In genomic region chr20:58194176-58194796, GRCh38 we compare ENCODE assay signal across 20 cellular contexts. TPM values are rescaled to one million over a fixed set of nuclear protein-coding genes. Genes with fewer than 3 reads are reported as not detected.
DNase-seq lines count a peak whose midpoint lies in the region; ATAC-seq and TF ChIP-seq lines count a peak whose summit lies in the region.
"Had no signal": no experiment of that assay in that cellular context is flagged by ENCODE, and none has a peak within 500 bp of the region (broad histone marks: within the 10 kb centered on the region; RNA-seq: fewer than 3 reads in every experiment).

No MANE protein-coding gene starts in this region.

- H3K4ac ChIP-seq in mesenchymal stem cell (ENCODE audit: low read depth in 1 of 2, low read length in 2 of 2), result no peak overlapping the region

- no peak for ATAC-seq in GM23338
- ATAC-seq in HG03280 (IDR thresholded peaks at IDR 0.05; ENCODE audit: unreplicated experiment), result no peak
- ATAC-seq: GM12878 had no signal

- H3K4me1 ChIP-seq in GM23338 (ENCODE audit: insufficient read depth) (no peaks in the 10 kb centered on the region), mesenchymal stem cell (ENCODE audit: control insufficient read depth, insufficient read depth, low read depth, low read length) (no peaks in the 10 kb centered on the region)
- H3K4me1 ChIP-seq: SJSA1 had no signal

- H2AFZ ChIP-seq in GM23338 (0 out of 2 replicates have a peak overlapping the region, but pooled peaks have one; percentile 3), mesenchymal stem cell (ENCODE audit: low read depth, low read length) (no peak overlapping the region)
- H2AFZ ChIP-seq: PC-9 had no signal

- no peaks in the 10 kb centered on the region for H3K9me3 ChIP-seq in mesenchymal stem cell (ENCODE audit: control insufficient read depth, low read length)
- H3K9me3 ChIP-seq: SJSA1 had no signal

- no peaks in the 10 kb centered on the region for H4K20me1 ChIP-seq in GM23338 (replicated peaks; ENCODE audit: insufficient read depth)

- no peaks in the 10 kb centered on the region for H3K79me1 ChIP-seq in mesenchymal stem cell (replicated peaks; ENCODE audit: low read length, poor library complexity, severe bottlenecking)

- H3K36me3 ChIP-seq in GM23338 (ENCODE audit: insufficient read depth), result no peaks in the 10 kb centered on the region
- no peaks in the 10 kb centered on the region for H3K36me3 ChIP-seq in mesenchymal stem cell (ENCODE audit: control insufficient read depth in 1 of 2, insufficient read depth in 2 of 2, low read depth in 1 of 2, low read length in 2 of 2)
- H3K36me3 ChIP-seq: SJSA1 had no signal

- H4K91ac ChIP-seq in mesenchymal stem cell (ENCODE audit: low read length), result no peak overlapping the region

- H3K4me1 Mint-ChIP-seq in GM23338, result no peaks in the 10 kb centered on the region
- H3K4me1 Mint-ChIP-seq: CD8-positive, alpha-beta memory T cell had no signal

- H2BK15ac ChIP-seq in mesenchymal stem cell (ENCODE audit: low read depth, poor library complexity, severe bottlenecking), result no peak overlapping the region

- no peak overlapping the region for H3K23ac ChIP-seq in mesenchymal stem cell (ENCODE audit: low read length in 2 of 2)

- TF ChIP-seq CTCF in GM23338 (conservative IDR thresholded peaks at IDR 0.05; ENCODE audit: low read depth in 2 of 2) (no peak), fibroblast of pulmonary artery (IDR thresholded peaks at IDR 0.05; ENCODE audit: low read length, missing control alignments) (no peak)

- no peak overlapping the region for H2BK120ac ChIP-seq in mesenchymal stem cell (ENCODE audit: low read depth, low read length)

- no peak overlapping the region for H3K27ac Mint-ChIP-seq in GM23338
- H3K27ac Mint-ChIP-seq: CD8-positive, alpha-beta memory T cell had no signal

- H3K9me3 Mint-ChIP-seq in GM23338, result peaks cover 9% of the 10 kb centered on the region
- H3K9me3 Mint-ChIP-seq: CD8-positive, alpha-beta memory T cell had no signal

- H3K27me3 ChIP-seq in GM23338 (ENCODE audit: insufficient read depth) (no peaks in the 10 kb centered on the region), mesenchymal stem cell (ENCODE audit: control insufficient read depth in 1 of 2, insufficient read depth in 1 of 2, low read length in 2 of 2) (peaks cover 11 to 44% of the 10 kb centered on the region in 2 experiments)
- H3K27me3 ChIP-seq: SJSA1 had no signal

- peaks cover 11% of the 10 kb centered on the region for H3K27me3 Mint-ChIP-seq in GM23338 (ENCODE audit: insufficient read depth, low read depth, poor library complexity)

- peaks cover 7% of the 10 kb centered on the region; the same call in 2 of the 3 replicates for H3K36me3 Mint-ChIP-seq in GM23338 (ENCODE audit: low read depth)
- H3K36me3 Mint-ChIP-seq: CD8-positive, alpha-beta memory T cell had no signal

- no peak overlapping the region for H2BK5ac ChIP-seq in mesenchymal stem cell (ENCODE audit: low read depth, low read length, poor library complexity, severe bottlenecking)

- 72% methylated on average over 6 of the region's 7 CpGs for WGBS in mesenchymal stem cell

- no peak overlapping the region for H2AK5ac ChIP-seq in mesenchymal stem cell (ENCODE audit: low read length, severe bottlenecking)

- no peak overlapping the region for H3K18ac ChIP-seq in mesenchymal stem cell (ENCODE audit: low read depth in 1 of 2, low read length in 2 of 2)

- H3K27ac ChIP-seq in GM23338 (ENCODE audit: low read depth) (no peak overlapping the region), mesenchymal stem cell (ENCODE audit: low read length, poor library complexity, severe bottlenecking) (no peak overlapping the region)
- H3K27ac ChIP-seq: KMS-11, PC-9, SJSA1 had no signal

- H3K9me2 ChIP-seq in GM23338 (ENCODE audit: insufficient read depth), result no peaks in the 10 kb centered on the region

- H4K8ac ChIP-seq in mesenchymal stem cell (ENCODE audit: low read length), result peak overlapping the region; percentile 16

- no peak overlapping the region for H2BK12ac ChIP-seq in mesenchymal stem cell (ENCODE audit: low read length in 2 of 2)

- no peaks in the 10 kb centered on the region for H3K79me2 ChIP-seq in GM23338 (replicated peaks; ENCODE audit: insufficient read depth)

- peak overlapping the region; percentile 15 for H3K9ac ChIP-seq in mesenchymal stem cell (ENCODE audit: low read length)
- H3K9ac ChIP-seq: KMS-11 had no signal

- no peak overlapping the region for H3K14ac ChIP-seq in mesenchymal stem cell (ENCODE audit: low read length in 2 of 2)

- H3K4me2 ChIP-seq in GM23338, result no peak overlapping the region
- no peak overlapping the region for H3K4me2 ChIP-seq in mesenchymal stem cell (ENCODE audit: low read length, poor library complexity, severe bottlenecking)
- H3K4me2 ChIP-seq: KMS-11, PC-9 had no signal

- H3F3A ChIP-seq in GM23338 (replicated peaks; ENCODE audit: low read depth), result no peaks in the 10 kb centered on the region

- H3K4me3 Mint-ChIP-seq in GM23338, result no peak overlapping the region
- H3K4me3 Mint-ChIP-seq: CD8-positive, alpha-beta memory T cell had no signal

- DNase-seq in GM23338 (ENCODE audit: low spot score) (no peak), RPMI7951 (ENCODE audit: low read depth) (peak; percentile 75), fibroblast of pulmonary artery (ENCODE audit: low read depth) (peak; percentile 20), mesenchymal stem cell (no peak), HuH-7 (ENCODE audit: low spot score) (no peak), NCI-H1417 treated with DMSO at 0.1 percent for 48 hours (lab: John Stamatoyannopoulos, UW) (no peak)
- DNase-seq: C1 segment of cervical spinal cord; CD8-positive, alpha-beta memory T cell; DMS53; EL; HCEC 1CT; NCI-H1417; NCI-H1930; NCI-H226; NCI-H526; PC-9 had no signal

- no peak overlapping the region for H3K4me3 ChIP-seq in GM23338
- H3K4me3 ChIP-seq in fibroblast of pulmonary artery (replicated peaks; ENCODE audit: low read depth, low read length), result no peak overlapping the region
- no peak overlapping the region for H3K4me3 ChIP-seq in mesenchymal stem cell (ENCODE audit: insufficient read depth in 1 of 2, low read depth in 1 of 2, low read length in 2 of 2)
- H3K4me3 ChIP-seq: GM12878, PC-9, SJSA1 had no signal

TF ChIP-seq in GM23338, 12 proteins besides CTCF, POLR2A, EP300 and RAD21 (continues in another document):
- TF ChIP-seq ZNF331 (CRISPR knock-in tag; IDR thresholded peaks at IDR 0.05; ENCODE audit: low read depth), result no peak
- no peak for TF ChIP-seq ZNF462 (CRISPR knock-in tag; IDR thresholded peaks at IDR 0.05)

RNA-seq across cellular contexts. Expression of gene ANKRD60, which starts 34.2 kb away (rescaled TPM):
- total RNA-seq in GM23338 (2014; rRNA removed; shearing (Covaris generic)), result not detected in 2 replicates
- polyA plus RNA-seq in GM23338 (2016; fragmentation: Nextera tagmentation; extraction: Ambion mirVana), result not detected in 2 replicates
- not detected in 2 replicates for total RNA-seq in RPMI7951 (2014; rRNA removed; shearing (Covaris generic))
- polyA plus RNA-seq in mesenchymal stem cell (2013, experiment 1 of 2), result not detected
- not detected for polyA plus RNA-seq in mesenchymal stem cell (2013, experiment 2 of 2)
- total RNA-seq: CD8-positive, alpha-beta memory T cell; GM12878; PC-9; SJSA1 had no signal
- polyA plus RNA-seq: CD8-positive, alpha-beta memory T cell; GM12878 had no signal

Comparison
In these comparisons a context has a peak if more than half of its experiments do, and no peak if none do; other contexts are left out.
1. DNase-seq: peak in RPMI7951 (single experiment) and fibroblast of pulmonary artery (single experiment); none in GM23338 (single experiment), mesenchymal stem cell (single experiment), HuH-7 (single experiment) and NCI-H1417 treated with DMSO at 0.1 percent for 48 hours (single experiment).